ENCODE assay signal across 23 cellular contexts in the genomic region with DNA sequence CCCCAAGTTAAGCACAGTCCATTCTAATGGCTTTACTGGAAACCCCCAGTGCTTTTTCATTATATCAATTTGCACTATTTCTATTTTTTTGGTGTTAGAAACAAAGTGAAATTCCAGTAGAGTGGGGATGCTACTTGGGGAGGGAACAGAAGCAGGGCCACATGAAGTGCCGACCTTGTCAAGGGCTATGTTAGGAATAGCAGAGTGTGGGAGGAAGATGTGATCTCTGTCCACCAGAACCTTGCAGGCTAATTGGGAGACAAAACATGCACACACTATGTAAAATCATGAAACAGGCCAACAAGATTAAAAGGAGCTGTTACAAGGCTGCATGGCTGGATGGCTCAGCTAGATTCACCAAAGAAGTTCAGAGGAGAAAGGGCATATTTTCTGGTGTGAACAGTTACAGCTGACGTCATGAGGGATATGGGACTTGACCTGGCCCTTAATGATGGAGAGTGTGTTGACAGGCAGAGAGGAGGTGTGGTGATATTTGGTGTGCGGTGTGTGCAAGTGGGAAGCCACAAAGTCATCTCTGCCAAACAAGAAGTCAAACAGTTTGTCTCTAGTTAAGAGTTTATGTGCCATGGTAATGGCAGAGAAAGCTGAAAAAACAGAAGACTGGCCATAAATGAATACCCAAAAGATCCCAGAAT.
"Had no signal": no experiment of that assay in that cellular context is flagged by ENCODE, and none has a peak within 500 bp of the region (broad histone marks: within the 10 kb centered on the region; RNA-seq: fewer than 3 reads in every experiment).

No MANE protein-coding gene starts in this region.

- H3K27ac ChIP-seq: adrenal gland had no signal

- H3K4me3 ChIP-seq: adrenal gland had no signal

- H3K4me1 ChIP-seq: adrenal gland had no signal

- H3K27me3 ChIP-seq: adrenal gland had no signal

- ATAC-seq: activated CD8-positive, alpha-beta T cell treated with anti-CD3 and anti-CD28 coated beads, Interleukin-2, amount 10 ng/mL, durations not matched to agents 7 days and 5 days; Panc1 had no signal

- H3K36me3 ChIP-seq: adrenal gland had no signal

- DNase-seq: activated CD4-positive, alpha-beta T cell treated with anti-CD3 and anti-CD28 coated beads for 48 hours; activated CD4-positive, alpha-beta T cell treated with anti-CD3 and anti-CD28 coated beads, Interleukin-2, amount 50 U/mL, for 4 hours; activated CD4-positive, CD25-positive, alpha-beta regulatory T cell treated with anti-CD3 and anti-CD28 coated beads, Interleukin-2, amount 50 U/mL, for 72 hours; activated CD8-positive, alpha-beta memory T cell treated with anti-CD3 and anti-CD28 coated beads, Interleukin-2, amount 50 U/mL, for 48 hours; activated CD8-positive, alpha-beta T cell treated with anti-CD3 and anti-CD28 coated beads, Interleukin-2, amount 10 ng/mL, durations not matched to agents 7 days and 5 days; activated naive CD4-positive, alpha-beta T cell treated with anti-CD3 and anti-CD28 coated beads, Interleukin-2, amount 50 U/mL, for 16 hours; activated naive CD8-positive, alpha-beta T cell treated with anti-CD3 and anti-CD28 coated beads, Interleukin-2, amount 10 ng/mL, durations not matched to agents 7 days and 5 days; activated T-cell treated with anti-CD3 and anti-CD28 coated beads, Interleukin-2, amount 50 U/mL, for 1 hour; adrenal gland; anterior cingulate cortex; MM.1S; NCI-H1105; NCI-H1436; NCI-H1694 treated with DMSO at 0.1 percent for 48 hours; NCI-H2029 treated with DMSO at 0.1 percent for 48 hours; NCI-H345; NCI-H510A; NCI-H526 treated with DMSO at 0.1 percent for 48 hours; NCI-H82; OCI-M1; RPMI8226; SHP77 treated with DMSO at 0.1 percent for 48 hours had no signal

- H3K9me3 ChIP-seq: adrenal gland had no signal
